In the genomic region with DNA sequence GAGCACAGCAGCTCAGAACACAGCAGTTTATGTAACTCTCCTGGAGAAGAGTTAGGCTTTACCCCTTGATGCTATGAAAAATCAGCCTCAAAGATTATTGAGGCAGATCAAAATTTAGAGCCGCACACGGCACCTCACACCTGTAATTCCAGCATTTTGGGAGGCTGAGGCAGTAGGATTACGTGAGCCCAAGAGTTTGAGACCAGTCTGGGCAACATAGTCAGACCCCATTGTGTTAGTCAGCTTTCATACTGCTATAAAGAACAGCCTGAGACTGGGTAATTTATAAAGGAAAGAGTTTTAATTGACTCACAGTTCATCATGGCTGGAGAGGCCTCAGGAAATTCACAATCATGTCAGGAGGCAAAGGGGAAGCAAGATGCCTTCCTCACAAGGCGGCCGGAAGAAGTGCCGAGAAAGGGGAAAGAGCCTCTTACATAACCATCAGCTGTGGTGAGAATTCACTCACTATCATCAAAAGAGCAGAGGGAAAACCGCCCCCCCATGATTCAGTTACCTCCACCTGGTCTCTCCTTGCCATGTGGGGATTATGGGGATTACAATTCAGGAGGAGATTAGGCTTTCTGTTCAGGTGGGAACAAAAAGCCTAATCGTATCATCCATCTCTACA, we compare ENCODE assay signal across 11 cellular contexts.
DNase-seq lines count a peak whose midpoint lies in the region; ATAC-seq and TF ChIP-seq lines count a peak whose summit lies in the region.
"Had no signal": no experiment of that assay in that cellular context is flagged by ENCODE, and none has a peak within 500 bp of the region (broad histone marks: within the 10 kb centered on the region; RNA-seq: fewer than 3 reads in every experiment).

No MANE protein-coding gene starts in this region.

- DNase-seq in Ammon's horn (ENCODE audit: low spot score) (peak; percentile 62), Kasumi-1 (lab: John Stamatoyannopoulos, UW) (peak; percentile 78 to 86), lower lobe of right lung (peak; percentile 68), GM19238 (ENCODE audit: insufficient read length, low spot score) (no peak), cerebellar nuclear complex (lab: John Stamatoyannopoulos, UW) (no peak)
- no peak for DNase-seq in activated CD8-positive, alpha-beta T cell treated with anti-CD3 and anti-CD28 coated beads, Interleukin-2, amount 10 ng/mL, durations not matched to agents 7 days and 5 days
- no peak for DNase-seq in activated T-cell treated with anti-CD3 and anti-CD28 coated beads, Interleukin-2, amount 50 U/mL, for 48 hours
- DNase-seq: NCI-H1105 treated with DMSO at 0.1 percent for 48 hours had no signal

- no peak for ATAC-seq in activated CD8-positive, alpha-beta T cell treated with anti-CD3 and anti-CD28 coated beads, Interleukin-2, amount 10 ng/mL, durations not matched to agents 7 days and 5 days
- ATAC-seq in lower lobe of right lung: peak; percentile 41 to 53
- ATAC-seq in GM19395 (IDR thresholded peaks at IDR 0.05; ENCODE audit: unreplicated experiment): no peak

- H3K9me3 Mint-ChIP-seq in activated CD8-positive, alpha-beta T cell treated with anti-CD3 and anti-CD28 coated beads, Interleukin-2, amount 10 ng/mL, durations not matched to agents 7 days and 5 days (ENCODE audit: insufficient read depth): no peaks in the 10 kb centered on the region

- POLR2A ChIA-PET in activated CD8-positive, alpha-beta T cell treated with anti-CD3 and anti-CD28 coated beads, Interleukin-2, amount 10 ng/mL, durations not matched to agents 7 days and 5 days (lab: Charles Lee): no interaction called here

- no peaks in the 10 kb centered on the region for H3K36me3 Mint-ChIP-seq in activated CD8-positive, alpha-beta T cell treated with anti-CD3 and anti-CD28 coated beads, Interleukin-2, amount 10 ng/mL, durations not matched to agents 7 days and 5 days (ENCODE audit: low read depth)

- no peaks in the 10 kb centered on the region for H3K27me3 ChIP-seq in lower lobe of right lung (ENCODE audit: low read depth)
- H3K27me3 ChIP-seq: upper lobe of left lung had no signal

- H3K27ac Mint-ChIP-seq in activated CD8-positive, alpha-beta T cell treated with anti-CD3 and anti-CD28 coated beads, Interleukin-2, amount 10 ng/mL, durations not matched to agents 7 days and 5 days: peak overlapping the region; percentile 43

- H3K4me1 Mint-ChIP-seq in activated CD8-positive, alpha-beta T cell treated with anti-CD3 and anti-CD28 coated beads, Interleukin-2, amount 10 ng/mL, durations not matched to agents 7 days and 5 days (ENCODE audit: low read depth): peaks cover 10% of the 10 kb centered on the region

- H3K36me3 ChIP-seq in lower lobe of right lung: no peaks in the 10 kb centered on the region
- H3K36me3 ChIP-seq: upper lobe of left lung had no signal

- intact Hi-C loops in lower lobe of right lung (cut with DNase I): no loop called here

- no peaks in the 10 kb centered on the region for H3K9me3 ChIP-seq in lower lobe of right lung
- H3K9me3 ChIP-seq: upper lobe of left lung had no signal

- CTCF ChIA-PET in activated CD8-positive, alpha-beta T cell treated with anti-CD3 and anti-CD28 coated beads, Interleukin-2, amount 10 ng/mL, durations not matched to agents 7 days and 5 days (lab: Charles Lee): no interaction called here

- no peaks in the 10 kb centered on the region for H3K4me1 ChIP-seq in lower lobe of right lung
- H3K4me1 ChIP-seq: upper lobe of left lung had no signal

- H3K27me3 Mint-ChIP-seq in activated CD8-positive, alpha-beta T cell treated with anti-CD3 and anti-CD28 coated beads, Interleukin-2, amount 10 ng/mL, durations not matched to agents 7 days and 5 days (ENCODE audit: low read depth): no peaks in the 10 kb centered on the region

- H3K4me3 Mint-ChIP-seq in activated CD8-positive, alpha-beta T cell treated with anti-CD3 and anti-CD28 coated beads, Interleukin-2, amount 10 ng/mL, durations not matched to agents 7 days and 5 days: no peak overlapping the region

- H3K27ac ChIP-seq in lower lobe of right lung: no peak overlapping the region
- H3K27ac ChIP-seq: epithelial cell of prostate had no signal

- no peak for TF ChIP-seq CTCF in lower lobe of right lung (IDR thresholded peaks at IDR 0.05)

- no peak overlapping the region for H3K4me3 ChIP-seq in lower lobe of right lung
- H3K4me3 ChIP-seq: upper lobe of left lung had no signal

Comparison
In these comparisons a context has a peak if more than half of its experiments do, and no peak if none do; other contexts are left out.
1. DNase-seq: peak in Ammon's horn (single experiment), Kasumi-1 (2 of 2) and lower lobe of right lung (single experiment); none in activated CD8-positive, alpha-beta T cell treated with anti-CD3 and anti-CD28 coated beads, Interleukin-2, amount 10 ng/mL, durations not matched to agents 7 days and 5 days (single experiment), GM19238 (single experiment), activated T-cell treated with anti-CD3 and anti-CD28 coated beads, Interleukin-2, amount 50 U/mL, for 48 hours (0 of 2) and cerebellar nuclear complex (0 of 2).
2. ATAC-seq: peak in lower lobe of right lung (2 of 2); none in activated CD8-positive, alpha-beta T cell treated with anti-CD3 and anti-CD28 coated beads, Interleukin-2, amount 10 ng/mL, durations not matched to agents 7 days and 5 days (single experiment) and GM19395 (single experiment).